Comparison of ENCODE assay signal across 11 cellular contexts in genomic region chr19:15316498-15316897, GRCh38. TPM values are rescaled to one million over a fixed set of nuclear protein-coding genes. Genes with fewer than 3 reads are reported as not detected.
A peak's percentile ranks its signal among the peaks of the same experiment; 100 is the strongest.
DNase-seq lines count a peak whose midpoint lies in the region; ATAC-seq and TF ChIP-seq lines count a peak whose summit lies in the region.
"Had no signal": no experiment of that assay in that cellular context is flagged by ENCODE, and none has a peak within 500 bp of the region (broad histone marks: within the 10 kb centered on the region; RNA-seq: fewer than 3 reads in every experiment).

No MANE protein-coding gene starts in this region.

- 100% methylated on average over 2 of the region's 2 CpGs for WGBS in GM23248 (ENCODE audit: low coverage in 1 of 2, low lambda C conversion rate in 2 of 2, missing lambda C conversion rate in 2 of 2), 2 experiments

- H3F3A ChIP-seq in GM23248 (ENCODE audit: insufficient read depth): peaks cover 46% of the 10 kb centered on the region

- peaks cover 92% of the 10 kb centered on the region for H3K4me1 Mint-ChIP-seq in CD4-positive, alpha-beta T cell (ENCODE audit: low read depth)
- peaks cover 65 to 67% of the 10 kb centered on the region in 2 donors for H3K4me1 Mint-ChIP-seq in natural killer cell treated with Interleukin-12 subunit alpha and Interleukin-12 subunit beta and Interleukin-15 and Interleukin-18, amount 100 ng/mL, for 72 hours (ENCODE audit: low read depth in 2 of 2)

- DNase-seq in CD4-positive, alpha-beta T cell: no peak
- DNase-seq in GM23248 (peak; percentile 61), adipocyte (ENCODE audit: low read depth) (peak; percentile 68), SIG-M5 treated with dmso at 0.1 percent for 504 hours (lab: John Stamatoyannopoulos, UW; ENCODE audit: unreplicated experiment) (no peak), NCI-H1694 treated with DMSO at 0.1 percent for 48 hours (lab: John Stamatoyannopoulos, UW) (no peak)
- no peak for DNase-seq in natural killer cell treated with Interleukin-12 subunit alpha and Interleukin-12 subunit beta and Interleukin-15 and Interleukin-18, amount 100 ng/mL, for 72 hours (ENCODE audit: low spot score)
- DNase-seq: activated gamma-delta T cell, DND-41, NCI-H2227 treated with DMSO at 0.1 percent for 48 hours had no signal

- peak overlapping the region; percentile 34 for H3K27ac ChIP-seq in CD4-positive, alpha-beta T cell (ENCODE audit: low read depth, low read length)
- H3K27ac ChIP-seq in GM23248: peak overlapping the region; percentile 78

- H3K27me3 ChIP-seq in CD4-positive, alpha-beta T cell (ENCODE audit: control insufficient read depth, insufficient read depth, low read length): no peaks in the 10 kb centered on the region
- no peaks in the 10 kb centered on the region for H3K27me3 ChIP-seq in GM23248 (replicated peaks; ENCODE audit: insufficient read depth)
- H3K27me3 ChIP-seq in adipocyte (replicated peaks; ENCODE audit: control insufficient read depth, insufficient read depth, low read length): no peaks in the 10 kb centered on the region

- no peaks in the 10 kb centered on the region for H3K9me3 Mint-ChIP-seq in CD4-positive, alpha-beta T cell
- H3K9me3 Mint-ChIP-seq in natural killer cell treated with Interleukin-12 subunit alpha and Interleukin-12 subunit beta and Interleukin-15 and Interleukin-18, amount 100 ng/mL, for 72 hours: no peaks in the 10 kb centered on the region

- H3K4me3 ChIP-seq in GM23248 (no peak overlapping the region), adipocyte (ENCODE audit: low read length) (no peak overlapping the region)

- peaks cover 21% of the 10 kb centered on the region for H3K36me3 Mint-ChIP-seq in CD4-positive, alpha-beta T cell (ENCODE audit: low read depth)
- no peaks in the 10 kb centered on the region for H3K36me3 Mint-ChIP-seq in natural killer cell treated with Interleukin-12 subunit alpha and Interleukin-12 subunit beta and Interleukin-15 and Interleukin-18, amount 100 ng/mL, for 72 hours

- peaks cover 55% of the 10 kb centered on the region for H3K4me1 ChIP-seq in GM23248 (ENCODE audit: insufficient read depth)
- peaks cover 59% of the 10 kb centered on the region for H3K4me1 ChIP-seq in adipocyte (ENCODE audit: control insufficient read depth, insufficient read depth, low read length)

- H3K9ac ChIP-seq in GM23248: no peak overlapping the region
- no peak overlapping the region for H3K9ac ChIP-seq in adipocyte (ENCODE audit: low read length)

- H3K27me3 Mint-ChIP-seq in CD4-positive, alpha-beta T cell: no peaks in the 10 kb centered on the region
- no peaks in the 10 kb centered on the region for H3K27me3 Mint-ChIP-seq in natural killer cell treated with Interleukin-12 subunit alpha and Interleukin-12 subunit beta and Interleukin-15 and Interleukin-18, amount 100 ng/mL, for 72 hours

- no peaks in the 10 kb centered on the region for H3K9me2 ChIP-seq in GM23248 (ENCODE audit: insufficient read depth)

- H3K4me2 ChIP-seq in GM23248 (ENCODE audit: unreplicated experiment): peak overlapping the region; percentile 67

- H3K36me3 ChIP-seq in GM23248 (ENCODE audit: low read depth): no peaks in the 10 kb centered on the region
- no peaks in the 10 kb centered on the region for H3K36me3 ChIP-seq in adipocyte (ENCODE audit: control insufficient read depth, insufficient read depth, low read length, severe bottlenecking)

- peaks cover 53% of the 10 kb centered on the region for H4K20me1 ChIP-seq in GM23248 (ENCODE audit: insufficient read depth)

- H3K9me3 ChIP-seq in CD4-positive, alpha-beta T cell (ENCODE audit: control insufficient read depth, low read length): no peaks in the 10 kb centered on the region
- H3K9me3 ChIP-seq in GM23248 (ENCODE audit: low read depth) (no peaks in the 10 kb centered on the region), adipocyte (ENCODE audit: control insufficient read depth, low read length) (no peaks in the 10 kb centered on the region)

- no peak for TF ChIP-seq CTCF in CD4-positive, alpha-beta T cell (IDR thresholded peaks at IDR 0.05)

- no peak overlapping the region for H2AFZ ChIP-seq in GM23248

- peak overlapping the region; percentile 71 for H3K27ac Mint-ChIP-seq in CD4-positive, alpha-beta T cell
- H3K27ac Mint-ChIP-seq in natural killer cell treated with Interleukin-12 subunit alpha and Interleukin-12 subunit beta and Interleukin-15 and Interleukin-18, amount 100 ng/mL, for 72 hours: peak overlapping the region; percentile 48 to 86

- in situ Hi-C loops in GM23248 (cut with MboI): no loop called here

- POLR2A ChIA-PET in CD4-positive, alpha-beta T cell (lab: Charles Lee): interaction anchor here (1.4 to 2.1 kb wide), 2 partner anchors 10 to 15 kb away, joined by 4 to 13 read pairs; partner anchors contain the start of gene BRD4

- H3K79me2 ChIP-seq in GM23248 (ENCODE audit: insufficient read depth): peaks cover 100% of the 10 kb centered on the region

- H3K4me3 Mint-ChIP-seq in CD4-positive, alpha-beta T cell: peak overlapping the region; percentile 65
- peak overlapping the region; percentile 38 for H3K4me3 Mint-ChIP-seq in natural killer cell treated with Interleukin-12 subunit alpha and Interleukin-12 subunit beta and Interleukin-15 and Interleukin-18, amount 100 ng/mL, for 72 hours

- intact Hi-C loops in CD4-positive, alpha-beta T cell (cut with DNase I, micrococcal nuclease): no loop called here

- ATAC-seq in CD4-positive, alpha-beta T cell (ENCODE audit: poor library complexity): no peak
- ATAC-seq in natural killer cell treated with Interleukin-12 subunit alpha and Interleukin-12 subunit beta and Interleukin-15 and Interleukin-18, amount 100 ng/mL, for 72 hours: peak in 1 of 2 donors; percentile 37
- ATAC-seq in HG03135 (IDR thresholded peaks at IDR 0.05; ENCODE audit: unreplicated experiment): no peak
- ATAC-seq in HG02885 (IDR thresholded peaks at IDR 0.05; ENCODE audit: poor library complexity, unreplicated experiment): no peak

- CTCF ChIA-PET in CD4-positive, alpha-beta T cell (lab: Charles Lee): interaction anchor here (1.2 kb wide), 1 partner anchor 22 kb away, joined by 3 read pairs; no protein-coding TSS in a partner anchor

RNA-seq across cellular contexts. Expression of gene BRD4, which starts 15.8 kb away (rescaled TPM):
- total RNA-seq in CD4-positive, alpha-beta T cell: 100 to 1,000 TPM; 101 to 102 TPM
- 9.0 and 20.2 TPM in 2 replicates for total RNA-seq in GM23248 (2014; rRNA removed; shearing (Covaris generic))
- 17.5 and 18.6 TPM in 2 replicates for polyA plus RNA-seq in GM23248 (2016; fragmentation: Nextera tagmentation; extraction: Ambion mirVana)
- 100 to 1,000 TPM; 111 to 161 TPM for total RNA-seq in natural killer cell treated with Interleukin-12 subunit alpha and Interleukin-12 subunit beta and Interleukin-15 and Interleukin-18, amount 100 ng/mL, for 72 hours

Comparison
In these comparisons a context has a peak if more than half of its experiments do, and no peak if none do; other contexts are left out.
1. DNase-seq: peak in GM23248 (single experiment) and adipocyte (single experiment); none in CD4-positive, alpha-beta T cell (0 of 10), natural killer cell treated with Interleukin-12 subunit alpha and Interleukin-12 subunit beta and Interleukin-15 and Interleukin-18, amount 100 ng/mL, for 72 hours (single experiment), SIG-M5 treated with dmso at 0.1 percent for 504 hours (single experiment) and NCI-H1694 treated with DMSO at 0.1 percent for 48 hours (single experiment).